Comparison of ENCODE assay signal across 11 cellular contexts in the genomic region with DNA sequence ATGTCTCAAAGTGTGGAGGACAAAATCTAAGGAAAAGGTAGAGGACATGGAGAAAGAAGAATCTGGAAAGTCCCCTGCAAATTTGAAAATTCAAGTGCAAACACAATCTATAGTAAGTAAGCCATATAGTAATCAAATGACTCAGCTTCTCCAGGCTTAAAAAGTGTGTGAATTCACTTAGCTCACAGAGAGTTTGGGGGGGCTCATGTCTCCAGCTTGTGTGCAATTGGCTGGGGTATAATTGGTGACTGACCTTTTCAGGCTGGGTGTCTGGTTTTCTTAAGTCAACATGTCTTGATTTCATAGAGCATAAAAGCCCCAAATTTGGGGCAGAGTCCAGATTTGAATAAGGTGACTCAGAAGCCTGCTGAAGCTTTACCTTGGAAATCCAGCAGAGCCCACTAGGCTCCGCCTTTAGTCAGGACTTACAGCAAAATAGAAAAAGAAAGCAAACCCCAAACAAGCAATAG. TPM values are rescaled to one million over a fixed set of nuclear protein-coding genes. Genes with fewer than 3 reads are reported as not detected.
DNase-seq lines count a peak whose midpoint lies in the region; TF ChIP-seq lines count a peak whose summit lies in the region.
"Had no signal": no experiment of that assay in that cellular context is flagged by ENCODE, and none has a peak within 500 bp of the region (broad histone marks: within the 10 kb centered on the region; RNA-seq: fewer than 3 reads in every experiment).

No MANE protein-coding gene starts in this region.

- H3F3A ChIP-seq in neural progenitor cell (ENCODE audit: low read depth) = no peaks in the 10 kb centered on the region

- H3K27ac Mint-ChIP-seq in HFFc6 = no peak overlapping the region
- no peak overlapping the region for H3K27ac Mint-ChIP-seq in neural progenitor cell

- H3K27ac ChIP-seq in RWPE1 = no peak overlapping the region
- H3K27ac ChIP-seq in osteoblast (ENCODE audit: low read depth, low read length) = peak overlapping the region; percentile 65
- H3K27ac ChIP-seq in neural progenitor cell = no peak overlapping the region
- H3K27ac ChIP-seq: adrenal gland had no signal

- H2AFZ ChIP-seq in osteoblast (ENCODE audit: low read length) = no peak overlapping the region
- no peak overlapping the region for H2AFZ ChIP-seq in neural progenitor cell (replicated peaks)

- H3K9ac ChIP-seq in neural progenitor cell = no peak overlapping the region

- TF ChIP-seq CTCF in HFFc6 (IDR thresholded peaks at IDR 0.05) (no peak), RWPE1 (conservative IDR thresholded peaks at IDR 0.05; ENCODE audit: low read depth) (no peak), osteoblast (IDR thresholded peaks at IDR 0.05; ENCODE audit: extremely low read depth, low read depth, low read length) (no peak), neural progenitor cell (IDR thresholded peaks at IDR 0.05) (no peak)

- H3K9me3 Mint-ChIP-seq in HFFc6 = no peaks in the 10 kb centered on the region
- peaks cover 5% of the 10 kb centered on the region for H3K9me3 Mint-ChIP-seq in neural progenitor cell

- H3K4me1 Mint-ChIP-seq in HFFc6 (ENCODE audit: low read depth) (peaks cover 17% of the 10 kb centered on the region), neural progenitor cell (peaks cover 3% of the 10 kb centered on the region)

- peak; percentile 4 to 18 for DNase-seq in activated CD4-positive, alpha-beta T cell treated with anti-CD3 and anti-CD28 coated beads, Interleukin-2, amount 50 U/mL, for 48 hours
- DNase-seq in activated CD4-positive, alpha-beta T cell treated with anti-CD3 and anti-CD28 coated beads for 1 hour = no peak
- DNase-seq in HFFc6 = peak; percentile 9
- DNase-seq in RWPE1 (ENCODE audit: low spot score) = peak; percentile 23
- DNase-seq in osteoblast (ENCODE audit: insufficient read length, low spot score, missing footprints) = peak; percentile 90
- no peak for DNase-seq in AG20443 (ENCODE audit: low spot score)
- DNase-seq in GDM1 (lab: John Stamatoyannopoulos, UW) = no peak
- no peak for DNase-seq in neural progenitor cell (ENCODE audit: low spot score)
- DNase-seq: NCI-H526 treated with DMSO at 0.1 percent for 48 hours; stimulated activated CD4-positive, alpha-beta T cell treated with anti-CD3 and anti-CD28 coated beads, Interleukin-4, amount 100 ng/mL, for 24 hours had no signal

- H3K27me3 Mint-ChIP-seq in HFFc6 (ENCODE audit: insufficient read depth) (peaks cover 2% of the 10 kb centered on the region; the same call in 1 of the 2 replicates), neural progenitor cell (ENCODE audit: insufficient read depth, low read depth) (peaks cover 3% of the 10 kb centered on the region)

- H3K4me3 Mint-ChIP-seq in HFFc6 = no peak overlapping the region
- H3K4me3 Mint-ChIP-seq in neural progenitor cell = no peak overlapping the region

- H3K9me3 ChIP-seq in osteoblast (ENCODE audit: low read depth, low read length) = no peaks in the 10 kb centered on the region
- H3K9me3 ChIP-seq in neural progenitor cell (ENCODE audit: low read depth) = no peaks in the 10 kb centered on the region
- H3K9me3 ChIP-seq: adrenal gland had no signal

- H3K36me3 Mint-ChIP-seq in HFFc6 (ENCODE audit: low read depth) (no peaks in the 10 kb centered on the region), neural progenitor cell (no peaks in the 10 kb centered on the region)

- no peaks in the 10 kb centered on the region for H3K79me2 ChIP-seq in osteoblast (ENCODE audit: insufficient read depth, low read length)
- H3K79me2 ChIP-seq in neural progenitor cell (ENCODE audit: low read depth) = no peaks in the 10 kb centered on the region

- H3K4me2 ChIP-seq in osteoblast (ENCODE audit: insufficient read depth, low read length) = no peak overlapping the region
- H3K4me2 ChIP-seq in neural progenitor cell = no peak overlapping the region

- peaks cover 8% of the 10 kb centered on the region for H3K4me1 ChIP-seq in osteoblast (ENCODE audit: insufficient read depth, low read length)
- H3K4me1 ChIP-seq in neural progenitor cell = no peaks in the 10 kb centered on the region
- H3K4me1 ChIP-seq: adrenal gland had no signal

- H3K36me3 ChIP-seq in osteoblast (ENCODE audit: insufficient read depth, low read length) (no peaks in the 10 kb centered on the region), neural progenitor cell (no peaks in the 10 kb centered on the region)
- H3K36me3 ChIP-seq: adrenal gland had no signal

- H3K4me3 ChIP-seq in osteoblast (ENCODE audit: insufficient read depth, low read length) (no peak overlapping the region), neural progenitor cell (no peak overlapping the region)
- H3K4me3 ChIP-seq: adrenal gland had no signal

- POLR2A ChIA-PET in RWPE1 (lab: Yijun Ruan, JAX; ENCODE audit: low non-redundant PET) = no interaction called here

- no peaks in the 10 kb centered on the region for H3K27me3 ChIP-seq in osteoblast (ENCODE audit: insufficient read depth, low read length)
- H3K27me3 ChIP-seq in neural progenitor cell = no peaks in the 10 kb centered on the region
- H3K27me3 ChIP-seq: adrenal gland had no signal

- H4K20me1 ChIP-seq in osteoblast (ENCODE audit: insufficient read depth, low read length) = no peaks in the 10 kb centered on the region
- no peaks in the 10 kb centered on the region for H4K20me1 ChIP-seq in neural progenitor cell (ENCODE audit: low read depth)

- CTCF ChIA-PET in RWPE1 (lab: Yijun Ruan, JAX) = no interaction called here

RNA-seq across cellular contexts. Expression of gene CLDN14, which starts 8.6 kb away (rescaled TPM):
- under 1 TPM in 2 of 6 experiments, not detected in 4; 0.14 to 0.17 TPM for total RNA-seq in HFFc6 (2021; fragmentation: NEBNext Ultra II Directional; extraction: Animal tissue kit (Norgen Biotek cat#: 25700))
- total RNA-seq in osteoblast (0.29 and 0.36 TPM in 2 replicates), neural progenitor cell (ENCODE audit: low replicate concordance) (not detected in 2 replicates)
- total RNA-seq: adrenal gland had no signal

Comparison
In these comparisons a context has a peak if more than half of its experiments do, and no peak if none do; other contexts are left out.
1. DNase-seq: peak in activated CD4-positive, alpha-beta T cell treated with anti-CD3 and anti-CD28 coated beads, Interleukin-2, amount 50 U/mL, for 48 hours (2 of 2), HFFc6 (single experiment), RWPE1 (single experiment) and osteoblast (single experiment); none in activated CD4-positive, alpha-beta T cell treated with anti-CD3 and anti-CD28 coated beads for 1 hour (single experiment), AG20443 (single experiment), GDM1 (single experiment) and neural progenitor cell (single experiment).